12 cellular contexts compared by ENCODE assay signal in genomic region chr4:76435689-76436176, GRCh38. TPM values are rescaled to one million over a fixed set of nuclear protein-coding genes. Genes with fewer than 3 reads are reported as not detected.
A peak's percentile ranks its signal among the peaks of the same experiment; 100 is the strongest.
DNase-seq lines count a peak whose midpoint lies in the region; ATAC-seq and TF ChIP-seq lines count a peak whose summit lies in the region.
"Had no signal": no experiment of that assay in that cellular context is flagged by ENCODE, and none has a peak within 500 bp of the region (broad histone marks: within the 10 kb centered on the region; RNA-seq: fewer than 3 reads in every experiment).

No MANE protein-coding gene starts in this region.

- in situ Hi-C loops in gastrocnemius medialis (cut with MboI; ENCODE audit: low sequenced_read_pairs in 4 of 4) = loop anchor here in 1 of 4 donors (10.0 kb wide), 1 partner anchor 69 kb away; no protein-coding TSS in a partner anchor

- no peak overlapping the region for H2AFZ ChIP-seq in GM23338

- H3K27me3 ChIP-seq in GM23338 (ENCODE audit: insufficient read depth) = no peaks in the 10 kb centered on the region
- no peaks in the 10 kb centered on the region for H3K27me3 ChIP-seq in iPS-20b (ENCODE audit: insufficient read depth, low read length)
- no peaks in the 10 kb centered on the region for H3K27me3 ChIP-seq in gastrocnemius medialis
- H3K27me3 ChIP-seq: pancreas had no signal

- H3K4me1 ChIP-seq in GM23338 (ENCODE audit: insufficient read depth) (peaks cover 24% of the 10 kb centered on the region), iPS-20b (ENCODE audit: insufficient read depth, low read length) (peaks cover 38% of the 10 kb centered on the region), gastrocnemius medialis (no peaks in the 10 kb centered on the region)

- H3K4me3 ChIP-seq in GM23338 = peak overlapping the region; percentile 43
- peak overlapping the region; percentile 67 for H3K4me3 ChIP-seq in iPS-20b (ENCODE audit: low read length)
- H3K4me3 ChIP-seq in gastrocnemius medialis = peak overlapping the region in 3 of 4 donors; percentile 15 to 20 (median 19)
- H3K4me3 ChIP-seq: GM12878, pancreas had no signal

- H3K27ac ChIP-seq in GM23338 (ENCODE audit: low read depth) (peak overlapping the region; percentile 65), caudate nucleus (ENCODE audit: low read depth, low read length) (peak overlapping the region; percentile 48), iPS-20b (ENCODE audit: low read length) (peak overlapping the region; percentile 3), gastrocnemius medialis (no peak overlapping the region)
- H3K27ac ChIP-seq: pancreas had no signal

- peak overlapping the region; percentile 77 for H3K4me3 Mint-ChIP-seq in GM23338

- peaks cover 2% of the 10 kb centered on the region for H3K27me3 Mint-ChIP-seq in GM23338 (ENCODE audit: insufficient read depth, low read depth, poor library complexity)

- H3K27ac Mint-ChIP-seq in GM23338 = peak overlapping the region; percentile 93

- ATAC-seq in GM23338 = peak; percentile 68
- ATAC-seq in gastrocnemius medialis = no peak
- no peak for ATAC-seq in HG03571 (IDR thresholded peaks at IDR 0.05; ENCODE audit: unreplicated experiment)
- ATAC-seq: GM12878 had no signal

- H4K20me1 ChIP-seq in GM23338 (replicated peaks; ENCODE audit: insufficient read depth) = no peaks in the 10 kb centered on the region

- peak; percentile 73 for DNase-seq in GM23338 (ENCODE audit: low spot score)
- no peak for DNase-seq in caudate nucleus (lab: John Stamatoyannopoulos, UW)
- no peak for DNase-seq in gastrocnemius medialis
- no peak for DNase-seq in NCI-H1436 (lab: John Stamatoyannopoulos, UW)
- no peak for DNase-seq in NCI-H510A (lab: John Stamatoyannopoulos, UW)
- no peak for DNase-seq in GF-D8 (lab: John Stamatoyannopoulos, UW)
- DNase-seq: NCI-H510A treated with DMSO at 0.1 percent for 48 hours, pancreas had no signal

- peaks cover 44% of the 10 kb centered on the region for H3K4me1 Mint-ChIP-seq in GM23338

- TF ChIP-seq CTCF in GM23338 (conservative IDR thresholded peaks at IDR 0.05; ENCODE audit: low read depth in 2 of 2) (peak in 1 of 2 experiments; percentile 30; a peak in 2 of 4 replicates), gastrocnemius medialis (IDR thresholded peaks at IDR 0.05 in 4 of 5, conservative IDR thresholded peaks at IDR 0.05 in 1 of 5) (no peak)

- H3K36me3 Mint-ChIP-seq in GM23338 (ENCODE audit: low read depth) = peaks cover 3% of the 10 kb centered on the region; the same call in 1 of the 3 replicates

- no peak for TF ChIP-seq POLR2A in gastrocnemius medialis (IDR thresholded peaks at IDR 0.05)

- H3K9me3 Mint-ChIP-seq in GM23338 = no peaks in the 10 kb centered on the region

- no peaks in the 10 kb centered on the region for H3K9me2 ChIP-seq in GM23338 (ENCODE audit: insufficient read depth)

- H3K9me3 ChIP-seq in iPS-20b (ENCODE audit: insufficient read depth, low read depth, low read length) (no peaks in the 10 kb centered on the region), gastrocnemius medialis (no peaks in the 10 kb centered on the region)
- H3K9me3 ChIP-seq: pancreas had no signal

- intact Hi-C loops in gastrocnemius medialis (cut with DNase I; ENCODE audit: low total_unique reads) = no loop called here

- no peaks in the 10 kb centered on the region for H3K79me2 ChIP-seq in GM23338 (replicated peaks; ENCODE audit: insufficient read depth)

- no peaks in the 10 kb centered on the region for H3F3A ChIP-seq in GM23338 (replicated peaks; ENCODE audit: low read depth)

- peak overlapping the region; percentile 70; the same call in 1 of the 2 replicates for H3K9ac ChIP-seq in iPS-20b (ENCODE audit: low read depth, low read length)

- H3K36me3 ChIP-seq in GM23338 (ENCODE audit: insufficient read depth) = no peaks in the 10 kb centered on the region
- H3K36me3 ChIP-seq in iPS-20b (ENCODE audit: insufficient read depth, low read depth, low read length) = no peaks in the 10 kb centered on the region
- no peaks in the 10 kb centered on the region for H3K36me3 ChIP-seq in gastrocnemius medialis
- H3K36me3 ChIP-seq: pancreas had no signal

- H3K4me2 ChIP-seq in GM23338 = peak overlapping the region; percentile 69

TF ChIP-seq in GM23338, 12 proteins besides CTCF, POLR2A, EP300 and RAD21:
- TF ChIP-seq ZNF462 (CRISPR knock-in tag; IDR thresholded peaks at IDR 0.05) = peak; percentile 64
- TF ChIP-seq JUNB (IDR thresholded peaks at IDR 0.05; ENCODE audit: unreplicated experiment) = no peak
- no peak for TF ChIP-seq NANOG (IDR thresholded peaks at IDR 0.05; ENCODE audit: borderline replicate concordance)
TF ChIP-seq in GM23338: peak in this region for 1.

RNA-seq across cellular contexts. Expression of gene SHROOM3, which starts 0.7 kb away (rescaled TPM):
- total RNA-seq in GM23338 (2014; rRNA removed; shearing (Covaris generic)) = 59.7 and 73.5 TPM in 2 replicates
- 10.8 and 11.3 TPM in 2 replicates for polyA plus RNA-seq in GM23338 (2016; fragmentation: Nextera tagmentation; extraction: Ambion mirVana)
- total RNA-seq in gastrocnemius medialis = 1 to 10 TPM in 2 of 4 donors, under 1 TPM in 2; 0.20 to 1.7 (median 0.98) TPM
- total RNA-seq: activated CD8-positive, alpha-beta memory T cell treated with anti-CD3 and anti-CD28 coated beads for 36 hours had no signal

RNA-seq across cellular contexts. Expression of gene CCDC158, which starts 14.8 kb away (rescaled TPM):
- total RNA-seq in GM23338 (2014; rRNA removed; shearing (Covaris generic)) = 0.21 TPM in 1 of 2 replicates, not detected in the other
- polyA plus RNA-seq in GM23338 (2016; fragmentation: Nextera tagmentation; extraction: Ambion mirVana) = 0.27 and 0.40 TPM in 2 replicates
- total RNA-seq in gastrocnemius medialis = not detected
- total RNA-seq: activated CD8-positive, alpha-beta memory T cell treated with anti-CD3 and anti-CD28 coated beads for 36 hours; GM12878 had no signal
- polyA plus RNA-seq: GM12878 had no signal

Comparison
In these comparisons a context has a peak if more than half of its experiments do, and no peak if none do; other contexts are left out.
1. H3K27ac ChIP-seq: peak in GM23338 (single experiment), caudate nucleus (single experiment) and iPS-20b (single experiment); none in gastrocnemius medialis (0 of 4).
2. RNA of gene SHROOM3, which starts 0.7 kb away (total RNA-seq): 59.7 to 73.5 TPM in GM23338; 0.20 to 1.7 TPM in gastrocnemius medialis; every median in the first group is over 10 times any median in the second.
3. Peak in every context shown above with its lines, with median percentiles within 50 percentile points of each other: H3K4me3 ChIP-seq.